ENCODE assay signal across 18 cellular contexts in the genomic region with DNA sequence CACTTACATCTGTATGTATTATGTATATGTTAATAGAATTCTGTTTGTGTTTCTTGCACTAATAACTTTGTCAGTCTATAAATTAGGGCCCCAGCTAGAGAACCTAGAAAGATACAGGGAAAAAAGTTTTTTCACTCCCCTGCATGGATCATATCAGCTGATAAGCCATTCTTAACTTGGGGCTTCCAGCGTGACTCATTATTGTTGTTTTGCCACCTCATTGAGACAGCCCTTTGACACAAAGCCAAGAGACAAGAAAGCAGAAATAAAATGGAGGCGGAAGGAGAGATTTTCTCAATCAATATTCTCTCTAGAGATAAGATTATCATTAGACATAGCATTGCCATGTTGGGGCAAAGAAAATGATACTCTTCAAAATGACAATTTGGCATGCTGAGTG.
"Had no signal": no experiment of that assay in that cellular context is flagged by ENCODE, and none has a peak within 500 bp of the region (broad histone marks: within the 10 kb centered on the region; RNA-seq: fewer than 3 reads in every experiment).

No MANE protein-coding gene starts in this region.

- H3K27me3 ChIP-seq: esophagus squamous epithelium, spleen, upper lobe of right lung, vagina had no signal

- H3K36me3 ChIP-seq: esophagus squamous epithelium, gastroesophageal sphincter, left ventricle myocardium inferior, lower lobe of right lung, spleen, upper lobe of right lung, vagina had no signal

- H3K4me1 ChIP-seq: esophagus squamous epithelium, gastroesophageal sphincter, left ventricle myocardium inferior, lower lobe of right lung, spleen, upper lobe of right lung, vagina had no signal

- DNase-seq: dermis blood vessel endothelial cell; esophagus squamous epithelium; foreskin fibroblast; glutamatergic neuron; kidney; left cardiac atrium; left ventricle myocardium inferior; lower lobe of right lung; naive B cell; posterior cingulate gyrus; spleen; stimulated activated CD4-positive, alpha-beta T cell treated with anti-CD3 and anti-CD28 coated beads, Interleukin-15, amount 100 ng/mL, for 24 hours; stimulated activated CD4-positive, alpha-beta T cell treated with anti-CD3 and anti-CD28 coated beads, Interleukin-1b, Interleukin-23, amount 100 ng/mL, for 48 hours; stimulated activated CD4-positive, alpha-beta T cell treated with anti-CD3 and anti-CD28 coated beads, Interleukin-4, amount 100 ng/mL, for 24 hours; stimulated activated naive B cell treated with anti-CD40 and anti-IgM and Interleukin-4, amounts not matched to agents 10 μg/mL and 1 μg/mL and 100 μg/mL, for 72 hours; upper lobe of right lung had no signal

- H3K27ac ChIP-seq: esophagus squamous epithelium, gastroesophageal sphincter, left ventricle myocardium inferior, lower lobe of right lung, spleen, upper lobe of right lung, vagina had no signal

- H3K9me3 ChIP-seq: esophagus squamous epithelium, gastroesophageal sphincter, left ventricle myocardium inferior, lower lobe of right lung, spleen, upper lobe of right lung, vagina had no signal

- H3K4me3 ChIP-seq: esophagus squamous epithelium, gastroesophageal sphincter, left ventricle myocardium inferior, lower lobe of right lung, spleen, upper lobe of right lung, vagina had no signal
